In the genomic region with DNA sequence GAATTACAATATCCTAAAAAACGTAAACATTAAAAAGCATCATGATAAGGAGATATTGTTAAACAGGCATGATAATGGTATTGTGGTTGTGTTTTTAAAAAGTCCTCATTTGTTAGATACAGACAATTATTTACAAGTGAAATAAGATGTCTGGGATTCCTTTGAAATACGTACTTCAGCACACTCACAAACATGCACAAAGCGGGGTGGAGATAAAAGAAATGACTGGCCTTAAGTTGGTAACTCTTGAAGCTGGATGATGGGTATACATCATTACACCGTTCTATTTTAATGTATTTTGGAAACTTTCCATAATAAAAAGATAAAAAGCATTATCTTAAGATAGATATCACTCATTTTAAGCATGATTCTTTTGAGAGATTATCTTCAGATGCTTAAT, we compare ENCODE assay signal across 9 cellular contexts. TPM values are rescaled to one million over a fixed set of nuclear protein-coding genes. Genes with fewer than 3 reads are reported as not detected.
DNase-seq lines count a peak whose midpoint lies in the region; ATAC-seq and TF ChIP-seq lines count a peak whose summit lies in the region.
"Had no signal": no experiment of that assay in that cellular context is flagged by ENCODE, and none has a peak within 500 bp of the region (broad histone marks: within the 10 kb centered on the region; RNA-seq: fewer than 3 reads in every experiment).

No MANE protein-coding gene starts in this region.

- H3K9me3 Mint-ChIP-seq in stimulated activated effector memory CD8-positive, alpha-beta T cell treated with anti-CD3 and anti-CD28 coated beads, Interleukin-12 subunit alpha, Interleukin-12 subunit beta, amount 100 ng/mL, for 72 hours: no peaks in the 10 kb centered on the region

- TF ChIP-seq POLR2A in erythroblast (IDR thresholded peaks at IDR 0.05; ENCODE audit: low read length): no peak

- no peak for TF ChIP-seq CTCF in fibroblast of villous mesenchyme (IDR thresholded peaks at IDR 0.05; ENCODE audit: insufficient read depth, low read depth, low read length)

- peaks cover 8% of the 10 kb centered on the region for H3K4me1 Mint-ChIP-seq in T-helper 17 cell
- peaks cover 16% of the 10 kb centered on the region for H3K4me1 Mint-ChIP-seq in stimulated activated effector memory CD8-positive, alpha-beta T cell treated with anti-CD3 and anti-CD28 coated beads, Interleukin-12 subunit alpha, Interleukin-12 subunit beta, amount 100 ng/mL, for 72 hours

- peaks cover 6% of the 10 kb centered on the region for H3K36me3 Mint-ChIP-seq in T-helper 17 cell (ENCODE audit: low read depth)
- H3K36me3 Mint-ChIP-seq in stimulated activated effector memory CD8-positive, alpha-beta T cell treated with anti-CD3 and anti-CD28 coated beads, Interleukin-12 subunit alpha, Interleukin-12 subunit beta, amount 100 ng/mL, for 72 hours: peaks cover 38% of the 10 kb centered on the region

- H3K4me3 Mint-ChIP-seq in T-helper 17 cell: peak overlapping the region; percentile 87
- H3K4me3 Mint-ChIP-seq in stimulated activated effector memory CD8-positive, alpha-beta T cell treated with anti-CD3 and anti-CD28 coated beads, Interleukin-12 subunit alpha, Interleukin-12 subunit beta, amount 100 ng/mL, for 72 hours: peak overlapping the region; percentile 88

- H3K27me3 Mint-ChIP-seq in T-helper 17 cell: no peaks in the 10 kb centered on the region

- H3K4me3 ChIP-seq in fibroblast of villous mesenchyme (ENCODE audit: low read depth, low read length): peak overlapping the region; percentile 72

- H3K27ac Mint-ChIP-seq in T-helper 17 cell: peak overlapping the region; percentile 92
- peak overlapping the region; percentile 96 for H3K27ac Mint-ChIP-seq in stimulated activated effector memory CD8-positive, alpha-beta T cell treated with anti-CD3 and anti-CD28 coated beads, Interleukin-12 subunit alpha, Interleukin-12 subunit beta, amount 100 ng/mL, for 72 hours

- H3K9me3 ChIP-seq in T-helper 17 cell (ENCODE audit: control insufficient read depth, low read length, poor library complexity, severe bottlenecking): no peaks in the 10 kb centered on the region
- H3K9me3 ChIP-seq: adrenal gland had no signal

- DNase-seq in NCI-H1436 (lab: John Stamatoyannopoulos, UW) (peak; percentile 1), NCI-H1436 treated with DMSO at 0.1 percent for 48 hours (lab: John Stamatoyannopoulos, UW) (no peak), T-helper 17 cell (no peak), fibroblast of villous mesenchyme (ENCODE audit: low read depth) (peak; percentile 64), glomerular visceral epithelial cell (ENCODE audit: extremely low spot score) (no peak), NCI-H128 (lab: John Stamatoyannopoulos, UW; ENCODE audit: unreplicated experiment) (no peak), erythroblast (lab: John Stamatoyannopoulos, UW) (no peak)
- no peak for DNase-seq in stimulated activated effector memory CD8-positive, alpha-beta T cell treated with anti-CD3 and anti-CD28 coated beads, Interleukin-12 subunit alpha, Interleukin-12 subunit beta, amount 100 ng/mL, for 72 hours (ENCODE audit: low spot score in 2 of 2)

- no peak for ATAC-seq in T-helper 17 cell
- ATAC-seq in stimulated activated effector memory CD8-positive, alpha-beta T cell treated with anti-CD3 and anti-CD28 coated beads, Interleukin-12 subunit alpha, Interleukin-12 subunit beta, amount 100 ng/mL, for 72 hours: no peak

RNA-seq across cellular contexts. Expression of gene FAM200C, which starts 1.0 kb away (rescaled TPM):
- total RNA-seq in T-helper 17 cell: not detected
- total RNA-seq in fibroblast of villous mesenchyme: 2.9 and 4.7 TPM in 2 replicates

RNA-seq across cellular contexts. Expression of gene SLU7, which starts 20.1 kb away (rescaled TPM):
- 10 to 100 TPM; 79.2 to 93.4 TPM for total RNA-seq in T-helper 17 cell
- total RNA-seq in fibroblast of villous mesenchyme: 39.0 and 48.4 TPM in 2 replicates

RNA-seq across cellular contexts. Expression of gene PTTG1, which starts 22.8 kb away (rescaled TPM):
- total RNA-seq in T-helper 17 cell: 10 to 100 TPM; 13.9 to 16.0 TPM
- total RNA-seq in fibroblast of villous mesenchyme: 158 and 180 TPM in 2 replicates

RNA-seq across cellular contexts. Expression of gene C1QTNF2, which starts 28.4 kb away (rescaled TPM):
- total RNA-seq in T-helper 17 cell (not detected), fibroblast of villous mesenchyme (0.43 and 0.64 TPM in 2 replicates)

Comparison
In these comparisons a context has a peak if more than half of its experiments do, and no peak if none do; other contexts are left out.
1. DNase-seq: peak in NCI-H1436 (single experiment) and fibroblast of villous mesenchyme (single experiment); none in NCI-H1436 treated with DMSO at 0.1 percent for 48 hours (single experiment), T-helper 17 cell (0 of 3), stimulated activated effector memory CD8-positive, alpha-beta T cell treated with anti-CD3 and anti-CD28 coated beads, Interleukin-12 subunit alpha, Interleukin-12 subunit beta, amount 100 ng/mL, for 72 hours (0 of 2), glomerular visceral epithelial cell (single experiment), NCI-H128 (single experiment) and erythroblast (0 of 2).